11 cellular contexts compared by ENCODE assay signal in genomic region chr9:130912932-130913598, GRCh38. TPM values are rescaled to one million over a fixed set of nuclear protein-coding genes. Genes with fewer than 3 reads are reported as not detected.
DNase-seq lines count a peak whose midpoint lies in the region; ATAC-seq and TF ChIP-seq lines count a peak whose summit lies in the region.
"Had no signal": no experiment of that assay in that cellular context is flagged by ENCODE, and none has a peak within 500 bp of the region (broad histone marks: within the 10 kb centered on the region; RNA-seq: fewer than 3 reads in every experiment).

No MANE protein-coding gene starts in this region.

- intact Hi-C loops in Right ventricle myocardium superior (cut with DNase I): no loop called here
- intact Hi-C loops in left lung (cut with DNase I): no loop called here
- intact Hi-C loops in aorta (cut with DNase I): no loop called here

- peak; percentile 75 for DNase-seq in right atrium auricular region (ENCODE audit: low spot score)
- no peak for DNase-seq in Right ventricle myocardium superior
- DNase-seq in cerebellum (ENCODE audit: low spot score): peak; percentile 69
- no peak for DNase-seq in left lung
- DNase-seq in aorta: peak; percentile 72 to 92
- no peak for DNase-seq in erythroblast (lab: John Stamatoyannopoulos, UW)
- no peak for DNase-seq in GM19240 (ENCODE audit: insufficient read length, low spot score)
- DNase-seq in stimulated activated CD4-positive, alpha-beta T cell treated with anti-CD3 and anti-CD28 coated beads, Interleukin-15, amount 100 ng/mL, for 24 hours: no peak
- DNase-seq: NCI-H2081 had no signal

- H3K4me1 ChIP-seq in right atrium auricular region (no peaks in the 10 kb centered on the region), left lung (no peaks in the 10 kb centered on the region), aorta (ENCODE audit: control insufficient read depth in 1 of 2, insufficient read depth in 2 of 2, low read length in 2 of 2) (no peaks in the 10 kb centered on the region)

- peak overlapping the region in 1 of 2 donors; percentile 4 for H3K4me3 ChIP-seq in right atrium auricular region
- no peak overlapping the region for H3K4me3 ChIP-seq in left lung
- no peak overlapping the region for H3K4me3 ChIP-seq in aorta (ENCODE audit: low read length in 2 of 2)

- WGBS in aorta, 2 donors: 30 to 36% methylated on average over 38 of the region's 38 CpGs

- H3K27ac ChIP-seq in right atrium auricular region: no peak overlapping the region
- no peak overlapping the region for H3K27ac ChIP-seq in left lung
- H3K27ac ChIP-seq in aorta (ENCODE audit: low read depth in 1 of 2, low read length in 2 of 2): no peak overlapping the region
- H3K27ac ChIP-seq: C4-2B, VCaP had no signal

- H3K9me3 ChIP-seq in right atrium auricular region (no peaks in the 10 kb centered on the region), left lung (no peaks in the 10 kb centered on the region), aorta (ENCODE audit: control insufficient read depth, low read length) (no peaks in the 10 kb centered on the region)

- H3K27me3 ChIP-seq in right atrium auricular region (no peaks in the 10 kb centered on the region), left lung (peaks cover 0 to 76% of the 10 kb centered on the region in 2 donors), aorta (ENCODE audit: control insufficient read depth in 1 of 2, insufficient read depth in 2 of 2, low read length in 1 of 2) (no peaks in the 10 kb centered on the region)

- TF ChIP-seq POLR2A in erythroblast (IDR thresholded peaks at IDR 0.05; ENCODE audit: low read length): no peak

- H3K36me3 ChIP-seq in right atrium auricular region: no peaks in the 10 kb centered on the region
- no peaks in the 10 kb centered on the region for H3K36me3 ChIP-seq in left lung
- H3K36me3 ChIP-seq in aorta (ENCODE audit: control insufficient read depth in 1 of 2, insufficient read depth in 2 of 2, low read length in 1 of 2): no peaks in the 10 kb centered on the region

- ATAC-seq in Right ventricle myocardium superior (ENCODE audit: poor library complexity): no peak
- ATAC-seq in left lung: peak; percentile 59
- peak; percentile 39 for ATAC-seq in aorta (ENCODE audit: low FRiP score)

- no peak for TF ChIP-seq CTCF in right atrium auricular region (IDR thresholded peaks at IDR 0.05)
- TF ChIP-seq CTCF in left lung (IDR thresholded peaks at IDR 0.05): no peak

RNA-seq across cellular contexts. Expression of gene QRFP, which starts 16.5 kb away (rescaled TPM):
- total RNA-seq in right atrium auricular region (not detected), Right ventricle myocardium superior (not detected), cerebellum (not detected), left lung (under 1 TPM in 1 of 2 donors, not detected in 1; 0.16 TPM), aorta (not detected)
- not detected for polyA plus RNA-seq in aorta

RNA-seq across cellular contexts. Expression of gene FIBCD1, which starts 26.0 kb away (rescaled TPM):
- total RNA-seq in right atrium auricular region (1 to 10 TPM in 1 of 2 donors, under 1 TPM in 1; 0.20 to 4.6 TPM), Right ventricle myocardium superior (0.59 TPM), cerebellum (4.1 TPM), left lung (10 to 100 TPM in 1 of 2 donors, 1 to 10 TPM in 1; 2.5 to 11.4 TPM), aorta (not detected)
- under 1 TPM in 1 of 2 donors, not detected in 1; 0.13 TPM for polyA plus RNA-seq in aorta

Comparison
In these comparisons a context has a peak if more than half of its experiments do, and no peak if none do; other contexts are left out.
1. DNase-seq: peak in right atrium auricular region (single experiment), cerebellum (single experiment) and aorta (2 of 2); none in Right ventricle myocardium superior (single experiment), left lung (0 of 2), erythroblast (0 of 2), GM19240 (single experiment) and stimulated activated CD4-positive, alpha-beta T cell treated with anti-CD3 and anti-CD28 coated beads, Interleukin-15, amount 100 ng/mL, for 24 hours (single experiment).